8 cellular contexts compared by ENCODE assay signal in the genomic region with DNA sequence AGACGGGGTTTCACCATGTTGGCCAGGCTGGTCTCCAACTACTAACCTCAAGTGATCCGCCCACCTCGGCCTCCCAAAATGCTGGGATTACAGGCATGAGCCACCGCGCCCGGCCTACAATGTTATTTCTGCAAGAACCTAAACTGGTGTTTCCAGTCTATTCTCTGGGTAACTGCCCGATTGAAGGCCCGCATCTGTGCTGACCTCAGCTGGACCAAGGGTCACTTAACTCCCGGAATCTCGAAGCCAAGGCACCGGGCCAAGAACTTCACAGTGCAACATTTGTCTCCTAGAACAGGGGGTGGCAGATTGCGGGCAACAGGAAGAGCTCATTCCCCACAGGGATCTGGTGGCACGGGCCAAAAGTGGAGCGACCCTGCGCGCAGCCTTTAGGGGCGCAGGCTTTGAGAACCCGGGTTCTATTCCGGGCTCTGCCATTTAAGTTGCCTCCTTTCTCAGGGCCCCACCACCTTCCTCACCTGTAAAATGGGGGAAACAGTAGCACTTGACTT. TPM values are rescaled to one million over a fixed set of nuclear protein-coding genes. Genes with fewer than 3 reads are reported as not detected.
DNase-seq lines count a peak whose midpoint lies in the region; ATAC-seq and TF ChIP-seq lines count a peak whose summit lies in the region.

No MANE protein-coding gene starts in this region.

- peak; percentile 46 for DNase-seq in Daoy (ENCODE audit: low read depth)
- DNase-seq in activated T-cell treated with anti-CD3 and anti-CD28 coated beads, Interleukin-2, amount 50 U/mL, for 72 hours = peak; percentile 6 to 14
- DNase-seq in foreskin melanocyte = peak; percentile 70
- DNase-seq in NOMO-1 treated with DMSO at 0.1 percent for 48 hours (lab: John Stamatoyannopoulos, UW; ENCODE audit: unreplicated experiment) = no peak
- DNase-seq in activated effector memory CD4-positive, alpha-beta T cell treated with anti-CD3 and anti-CD28 coated beads, Interleukin-2, amount 50 U/mL, for 16 hours = no peak

- H3K27me3 Mint-ChIP-seq in activated T-cell treated with anti-CD3 and anti-CD28 coated beads, Interleukin-2, amount 50 U/mL, for 72 hours (ENCODE audit: low read depth) = no peaks in the 10 kb centered on the region
- peaks cover 3% of the 10 kb centered on the region for H3K27me3 Mint-ChIP-seq in nephron (ENCODE audit: low read depth)

- peaks cover 0 to 9% of the 10 kb centered on the region in 2 donors for H3K36me3 Mint-ChIP-seq in activated T-cell treated with anti-CD3 and anti-CD28 coated beads, Interleukin-2, amount 50 U/mL, for 72 hours (ENCODE audit: insufficient read depth in 2 of 2)
- peaks cover 7% of the 10 kb centered on the region for H3K36me3 Mint-ChIP-seq in nephron (ENCODE audit: low read depth)

- peak overlapping the region; percentile 75 for H3K9ac ChIP-seq in HUES48 (ENCODE audit: low read depth, low read length)

- peak overlapping the region; percentile 86 to 94 for H3K4me3 Mint-ChIP-seq in activated T-cell treated with anti-CD3 and anti-CD28 coated beads, Interleukin-2, amount 50 U/mL, for 72 hours
- peak overlapping the region; percentile 93 to 96 (median 95) for H3K4me3 Mint-ChIP-seq in nephron

- peaks cover 20% of the 10 kb centered on the region for H3K36me3 ChIP-seq in HUES48 (ENCODE audit: control insufficient read depth, insufficient read depth, low read length)

- no peaks in the 10 kb centered on the region for H3K9me3 ChIP-seq in HUES48 (ENCODE audit: control insufficient read depth, insufficient read depth, low read length)

- no peak overlapping the region for H3K27ac Mint-ChIP-seq in activated T-cell treated with anti-CD3 and anti-CD28 coated beads, Interleukin-2, amount 50 U/mL, for 72 hours
- peak overlapping the region; percentile 60 to 92 (median 70) for H3K27ac Mint-ChIP-seq in nephron

- no peaks in the 10 kb centered on the region for H3K4me1 ChIP-seq in HUES48 (ENCODE audit: control insufficient read depth, insufficient read depth, low read length)

- peaks cover 31% of the 10 kb centered on the region for H3K4me1 Mint-ChIP-seq in activated T-cell treated with anti-CD3 and anti-CD28 coated beads, Interleukin-2, amount 50 U/mL, for 72 hours (ENCODE audit: low read depth)
- peaks cover 8% of the 10 kb centered on the region for H3K4me1 Mint-ChIP-seq in nephron

- peak overlapping the region; percentile 83 for H3K4me3 ChIP-seq in HUES48 (ENCODE audit: low read depth, low read length)

- no peak for TF ChIP-seq CTCF in nephron (IDR thresholded peaks at IDR 0.05; ENCODE audit: unreplicated experiment in 3 of 3)

- H3K9me3 Mint-ChIP-seq in activated T-cell treated with anti-CD3 and anti-CD28 coated beads, Interleukin-2, amount 50 U/mL, for 72 hours = no peaks in the 10 kb centered on the region
- H3K9me3 Mint-ChIP-seq in nephron = peaks cover 3% of the 10 kb centered on the region

- peak in 1 of 2 donors; percentile 1 for ATAC-seq in activated T-cell treated with anti-CD3 and anti-CD28 coated beads, Interleukin-2, amount 50 U/mL, for 72 hours (replicated peaks in 1 of 2)
- ATAC-seq in HG03196 (IDR thresholded peaks at IDR 0.05; ENCODE audit: unreplicated experiment) = no peak

- peak overlapping the region; percentile 51 for H3K27ac ChIP-seq in HUES48 (ENCODE audit: low read depth, low read length)

- H3K27me3 ChIP-seq in HUES48 (ENCODE audit: control insufficient read depth, insufficient read depth, low read length) = no peaks in the 10 kb centered on the region

RNA-seq across cellular contexts. Expression of gene SHMT1, which starts 0.8 kb away (rescaled TPM):
- total RNA-seq in Daoy (2014; rRNA removed; shearing (Covaris generic)) = 33.7 and 34.3 TPM in 2 replicates
- 10 to 100 TPM; 37.3 to 65.6 TPM for total RNA-seq in activated T-cell treated with anti-CD3 and anti-CD28 coated beads, Interleukin-2, amount 50 U/mL, for 72 hours

RNA-seq across cellular contexts. Expression of gene EVPLL, which starts 15.0 kb away (rescaled TPM):
- total RNA-seq in Daoy (2014; rRNA removed; shearing (Covaris generic)) = not detected in 2 replicates
- not detected for total RNA-seq in activated T-cell treated with anti-CD3 and anti-CD28 coated beads, Interleukin-2, amount 50 U/mL, for 72 hours

RNA-seq across cellular contexts. Expression of gene SMCR8, which starts 47.5 kb away (rescaled TPM):
- 8.5 TPM in 2 replicates for total RNA-seq in Daoy (2014; rRNA removed; shearing (Covaris generic))
- total RNA-seq in activated T-cell treated with anti-CD3 and anti-CD28 coated beads, Interleukin-2, amount 50 U/mL, for 72 hours = 10 to 100 TPM; 17.3 to 18.7 TPM

RNA-seq across cellular contexts. Expression of gene TOP3A, which starts 47.8 kb away (rescaled TPM):
- 91.0 and 106 TPM in 2 replicates for total RNA-seq in Daoy (2014; rRNA removed; shearing (Covaris generic))
- 10 to 100 TPM; 72.0 to 90.6 TPM for total RNA-seq in activated T-cell treated with anti-CD3 and anti-CD28 coated beads, Interleukin-2, amount 50 U/mL, for 72 hours

Comparison
In these comparisons a context has a peak if more than half of its experiments do, and no peak if none do; other contexts are left out.
1. DNase-seq: peak in Daoy (single experiment), activated T-cell treated with anti-CD3 and anti-CD28 coated beads, Interleukin-2, amount 50 U/mL, for 72 hours (2 of 2) and foreskin melanocyte (single experiment); none in NOMO-1 treated with DMSO at 0.1 percent for 48 hours (single experiment) and activated effector memory CD4-positive, alpha-beta T cell treated with anti-CD3 and anti-CD28 coated beads, Interleukin-2, amount 50 U/mL, for 16 hours (single experiment).